Comparison of ENCODE assay signal across 9 cellular contexts in the genomic region with DNA sequence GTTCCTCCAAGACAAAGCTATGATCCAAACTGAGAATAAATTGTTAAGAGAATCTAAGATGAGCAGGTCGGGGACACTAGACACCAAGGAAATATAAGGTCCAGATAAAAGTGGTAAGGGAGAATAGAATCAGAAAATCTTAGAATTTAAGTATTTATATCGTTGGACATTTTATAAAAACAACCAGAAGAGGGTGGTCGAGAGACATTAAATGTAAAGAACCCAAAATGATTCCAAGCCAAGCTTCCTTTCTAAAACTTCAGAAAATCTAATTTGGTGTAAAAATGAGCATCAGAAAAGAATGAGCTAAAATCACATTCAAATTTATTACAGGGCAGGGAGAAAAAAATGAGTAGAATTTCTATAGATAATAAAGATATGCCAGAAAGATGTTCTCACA.
A peak's percentile ranks its signal among the peaks of the same experiment; 100 is the strongest.
DNase-seq lines count a peak whose midpoint lies in the region; ATAC-seq and TF ChIP-seq lines count a peak whose summit lies in the region.
"Had no signal": no experiment of that assay in that cellular context is flagged by ENCODE, and none has a peak within 500 bp of the region (broad histone marks: within the 10 kb centered on the region; RNA-seq: fewer than 3 reads in every experiment).

No MANE protein-coding gene starts in this region.

- H3K4me3 Mint-ChIP-seq in HFFc6: no peak overlapping the region
- no peak overlapping the region for H3K4me3 Mint-ChIP-seq in activated T-cell treated with anti-CD3 and anti-CD28 coated beads, Interleukin-2, amount 50 U/mL, for 24 hours

- ATAC-seq in SK-N-SH treated with all-trans-retinoic acid at 6 μM for 48 hours (peak; percentile 47; the same call in 2 of the 3 replicates), GM19463 (IDR thresholded peaks at IDR 0.05; ENCODE audit: unreplicated experiment) (no peak), GM18520 (IDR thresholded peaks at IDR 0.05; ENCODE audit: unreplicated experiment) (no peak)

- no peak overlapping the region for H3K27ac Mint-ChIP-seq in HFFc6
- no peak overlapping the region for H3K27ac Mint-ChIP-seq in activated T-cell treated with anti-CD3 and anti-CD28 coated beads, Interleukin-2, amount 50 U/mL, for 24 hours

- H3K4me1 Mint-ChIP-seq in HFFc6 (ENCODE audit: low read depth): peaks cover 43% of the 10 kb centered on the region
- no peaks in the 10 kb centered on the region for H3K4me1 Mint-ChIP-seq in activated T-cell treated with anti-CD3 and anti-CD28 coated beads, Interleukin-2, amount 50 U/mL, for 24 hours (ENCODE audit: low read depth)

- no peaks in the 10 kb centered on the region for H3K9me3 Mint-ChIP-seq in HFFc6
- H3K9me3 Mint-ChIP-seq in activated T-cell treated with anti-CD3 and anti-CD28 coated beads, Interleukin-2, amount 50 U/mL, for 24 hours: no peaks in the 10 kb centered on the region

- in situ Hi-C loops in ACHN (cut with HindIII; ENCODE audit: low pct_ligation_motif_present, low pct_unique_long_range_greater_than_20kb, low sequenced_read_pairs): no loop called here

- no peaks in the 10 kb centered on the region for H3K36me3 Mint-ChIP-seq in HFFc6 (ENCODE audit: low read depth)
- H3K36me3 Mint-ChIP-seq in activated T-cell treated with anti-CD3 and anti-CD28 coated beads, Interleukin-2, amount 50 U/mL, for 24 hours (ENCODE audit: low read depth): no peaks in the 10 kb centered on the region

- peak; percentile 57 for DNase-seq in ACHN
- peak; percentile 34 for DNase-seq in HFFc6
- DNase-seq in glomerular visceral epithelial cell (ENCODE audit: extremely low spot score): peak; percentile 55
- no peak for DNase-seq in GOT3 (lab: John Stamatoyannopoulos, UW)
- no peak for DNase-seq in activated T-cell treated with anti-CD3 and anti-CD28 coated beads, Interleukin-2, amount 50 U/mL, for 24 hours
- DNase-seq: foreskin melanocyte had no signal

- TF ChIP-seq CTCF in HFFc6 (IDR thresholded peaks at IDR 0.05): peak; percentile 81

- peaks cover 3% of the 10 kb centered on the region; the same call in 1 of the 2 replicates for H3K27me3 Mint-ChIP-seq in HFFc6 (ENCODE audit: insufficient read depth)
- peaks cover 8% of the 10 kb centered on the region for H3K27me3 Mint-ChIP-seq in activated T-cell treated with anti-CD3 and anti-CD28 coated beads, Interleukin-2, amount 50 U/mL, for 24 hours

TF ChIP-seq in SK-N-SH treated with all-trans-retinoic acid at 6 μM for 48 hours, 23 proteins besides CTCF, POLR2A, EP300 and RAD21:
- TF ChIP-seq TCF4 (CRISPR knock-in tag; IDR thresholded peaks at IDR 0.05; ENCODE audit: borderline replicate concordance): no peak
- TF ChIP-seq BACH2 (CRISPR knock-in tag; IDR thresholded peaks at IDR 0.05; ENCODE audit: borderline replicate concordance): no peak
- TF ChIP-seq ZNF565 (CRISPR knock-in tag; conservative IDR thresholded peaks at IDR 0.05; ENCODE audit: low read depth): no peak
- no peak for TF ChIP-seq ISL1 (CRISPR knock-in tag; IDR thresholded peaks at IDR 0.05)
- TF ChIP-seq, protein P1, sequence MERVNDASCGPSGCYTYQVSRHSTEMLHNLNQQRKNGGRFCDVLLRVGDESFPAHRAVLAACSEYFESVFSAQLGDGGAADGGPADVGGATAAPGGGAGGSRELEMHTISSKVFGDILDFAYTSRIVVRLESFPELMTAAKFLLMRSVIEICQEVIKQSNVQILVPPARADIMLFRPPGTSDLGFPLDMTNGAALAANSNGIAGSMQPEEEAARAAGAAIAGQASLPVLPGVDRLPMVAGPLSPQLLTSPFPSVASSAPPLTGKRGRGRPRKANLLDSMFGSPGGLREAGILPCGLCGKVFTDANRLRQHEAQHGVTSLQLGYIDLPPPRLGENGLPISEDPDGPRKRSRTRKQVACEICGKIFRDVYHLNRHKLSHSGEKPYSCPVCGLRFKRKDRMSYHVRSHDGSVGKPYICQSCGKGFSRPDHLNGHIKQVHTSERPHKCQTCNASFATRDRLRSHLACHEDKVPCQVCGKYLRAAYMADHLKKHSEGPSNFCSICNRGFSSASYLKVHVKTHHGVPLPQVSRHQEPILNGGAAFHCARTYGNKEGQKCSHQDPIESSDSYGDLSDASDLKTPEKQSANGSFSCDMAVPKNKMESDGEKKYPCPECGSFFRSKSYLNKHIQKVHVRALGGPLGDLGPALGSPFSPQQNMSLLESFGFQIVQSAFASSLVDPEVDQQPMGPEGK (CRISPR knock-in tag; IDR thresholded peaks at IDR 0.05; ENCODE audit: borderline replicate concordance): no peak
- no peak for TF ChIP-seq RARB (CRISPR knock-in tag; IDR thresholded peaks at IDR 0.05)
- TF ChIP-seq OSR1 (CRISPR knock-in tag; IDR thresholded peaks at IDR 0.05): no peak
- no peak for TF ChIP-seq GLIS3 (CRISPR knock-in tag; IDR thresholded peaks at IDR 0.05)
- TF ChIP-seq ZNF8 (CRISPR knock-in tag; IDR thresholded peaks at IDR 0.05): no peak
- TF ChIP-seq CSDC2 (CRISPR knock-in tag; IDR thresholded peaks at IDR 0.05): no peak
- no peak for TF ChIP-seq TSHZ2 (CRISPR knock-in tag; IDR thresholded peaks at IDR 0.05)
- no peak for TF ChIP-seq SNAI2 (CRISPR knock-in tag; IDR thresholded peaks at IDR 0.05)
- TF ChIP-seq CSRNP3 (CRISPR knock-in tag; IDR thresholded peaks at IDR 0.05): no peak
- TF ChIP-seq ZNF70 (CRISPR knock-in tag; IDR thresholded peaks at IDR 0.05): no peak
- TF ChIP-seq ZFP3 (CRISPR knock-in tag; IDR thresholded peaks at IDR 0.05): no peak
- no peak for TF ChIP-seq ZC3H10 (CRISPR knock-in tag; IDR thresholded peaks at IDR 0.05)
- no peak for TF ChIP-seq ARNTL (CRISPR knock-in tag; IDR thresholded peaks at IDR 0.05; ENCODE audit: borderline replicate concordance, low read depth)
- TF ChIP-seq ESRRG (CRISPR knock-in tag; IDR thresholded peaks at IDR 0.05): no peak
- no peak for TF ChIP-seq PPARA (CRISPR knock-in tag; IDR thresholded peaks at IDR 0.05; ENCODE audit: borderline replicate concordance)
- TF ChIP-seq ZFP30 (CRISPR knock-in tag; IDR thresholded peaks at IDR 0.05): no peak

Comparison
In these comparisons a context has a peak if more than half of its experiments do, and no peak if none do; other contexts are left out.
1. DNase-seq: peak in ACHN (single experiment), HFFc6 (single experiment) and glomerular visceral epithelial cell (single experiment); none in GOT3 (single experiment) and activated T-cell treated with anti-CD3 and anti-CD28 coated beads, Interleukin-2, amount 50 U/mL, for 24 hours (single experiment).